8 cellular contexts compared by ENCODE assay signal in the genomic region with DNA sequence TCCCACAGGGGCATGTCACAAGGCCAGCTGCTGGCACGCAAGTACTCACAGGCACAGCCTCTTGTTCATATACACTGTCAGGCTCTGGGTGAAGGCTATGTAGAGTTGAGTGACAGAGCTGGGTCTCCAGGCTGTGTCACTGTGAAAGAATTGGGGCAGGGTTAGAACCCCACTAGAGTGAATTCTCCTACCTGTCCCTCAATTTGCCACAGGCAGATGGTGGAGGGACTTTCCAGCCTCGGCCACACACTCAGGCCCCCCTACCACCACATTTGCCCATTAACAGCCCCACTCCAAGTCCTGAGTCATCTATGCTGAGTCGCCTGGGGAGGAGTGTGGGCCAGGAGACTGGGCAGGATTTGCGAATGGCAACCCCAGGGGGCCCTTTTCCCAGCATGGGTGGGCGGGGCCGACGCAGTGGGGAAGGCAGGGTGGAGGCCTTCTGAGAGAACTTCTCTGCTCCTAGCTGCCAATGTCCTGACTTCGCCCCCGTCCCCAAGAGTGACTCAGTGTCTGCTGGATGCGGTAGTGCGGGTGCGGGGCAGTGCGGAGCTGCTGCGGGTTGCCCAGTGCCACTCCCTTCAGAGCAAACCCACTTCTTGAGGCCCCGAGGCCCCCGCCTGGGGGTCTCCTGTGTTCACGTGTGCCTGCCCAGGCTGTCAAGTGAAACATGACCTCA.
DNase-seq lines count a peak whose midpoint lies in the region; TF ChIP-seq lines count a peak whose summit lies in the region.

No MANE protein-coding gene starts in this region.

- H3K27ac ChIP-seq in substantia nigra (ENCODE audit: low read depth, low read length, poor library complexity, severe bottlenecking), result peak overlapping the region; percentile 76

- H3K27me3 ChIP-seq in iPS-15b (ENCODE audit: control insufficient read depth, insufficient read depth, low read length), result peaks cover 37% of the 10 kb centered on the region

- POLR2A ChIA-PET in HEK293T (lab: Yijun Ruan, JAX), result interaction anchor here (1.1 kb wide), 2 partner anchors 184 kb away, joined by 3 to 4 read pairs; partner anchors contain the start of gene UBE2D2

- no peaks in the 10 kb centered on the region for H3K9me3 ChIP-seq in iPS-15b (ENCODE audit: control insufficient read depth, insufficient read depth, low read length)

- CTCF ChIA-PET in HEK293T (lab: Yijun Ruan, JAX), result interaction anchor here (0.6 to 0.9 kb wide), 2 partner anchors 34 to 93 kb away, joined by 3 read pairs; no protein-coding TSS in a partner anchor

- peaks cover 18% of the 10 kb centered on the region for H3K4me1 ChIP-seq in iPS-15b (ENCODE audit: control insufficient read depth, insufficient read depth, low read length)

- H3K4me3 ChIP-seq in iPS-15b (ENCODE audit: low read depth, low read length), result peak overlapping the region; percentile 48

- peak; percentile 92 for DNase-seq in DMS 273 (lab: John Stamatoyannopoulos, UW; ENCODE audit: unreplicated experiment)
- peak; percentile 52 for DNase-seq in HEK293T (ENCODE audit: extremely low spot score)
- peak; percentile 18 for DNase-seq in activated naive CD4-positive, alpha-beta T cell treated with anti-CD3 and anti-CD28 coated beads, Interleukin-2, amount 50 U/mL, for 16 hours
- peak in 26 of 49 donors; percentile 19 to 84 (median 56) for DNase-seq in substantia nigra (lab: John Stamatoyannopoulos, UW)
- DNase-seq in OCI-M1 (lab: John Stamatoyannopoulos, UW), result no peak
- no peak for DNase-seq in effector CD8-positive, alpha-beta T cell (lab: John Stamatoyannopoulos, UW)
- no peak for DNase-seq in NCI-H1048 (lab: John Stamatoyannopoulos, UW)

- H3K9ac ChIP-seq in iPS-15b (ENCODE audit: low read depth, low read length), result no peak overlapping the region

- H3K36me3 ChIP-seq in iPS-15b (ENCODE audit: control insufficient read depth, insufficient read depth, low read length), result no peaks in the 10 kb centered on the region

TF ChIP-seq in HEK293T, 16 proteins besides CTCF, POLR2A, EP300 and RAD21:
- no peak for TF ChIP-seq SUZ12 (IDR thresholded peaks at IDR 0.05)
- TF ChIP-seq, protein P1, sequence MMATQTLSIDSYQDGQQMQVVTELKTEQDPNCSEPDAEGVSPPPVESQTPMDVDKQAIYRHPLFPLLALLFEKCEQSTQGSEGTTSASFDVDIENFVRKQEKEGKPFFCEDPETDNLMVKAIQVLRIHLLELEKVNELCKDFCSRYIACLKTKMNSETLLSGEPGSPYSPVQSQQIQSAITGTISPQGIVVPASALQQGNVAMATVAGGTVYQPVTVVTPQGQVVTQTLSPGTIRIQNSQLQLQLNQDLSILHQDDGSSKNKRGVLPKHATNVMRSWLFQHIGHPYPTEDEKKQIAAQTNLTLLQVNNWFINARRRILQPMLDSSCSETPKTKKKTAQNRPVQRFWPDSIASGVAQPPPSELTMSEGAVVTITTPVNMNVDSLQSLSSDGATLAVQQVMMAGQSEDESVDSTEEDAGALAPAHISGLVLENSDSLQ (IDR thresholded peaks at IDR 0.05), result peak; percentile 65

Comparison
In these comparisons a context has a peak if more than half of its experiments do, and no peak if none do; other contexts are left out.
1. DNase-seq: peak in DMS 273 (single experiment), HEK293T (single experiment), activated naive CD4-positive, alpha-beta T cell treated with anti-CD3 and anti-CD28 coated beads, Interleukin-2, amount 50 U/mL, for 16 hours (single experiment) and substantia nigra (26 of 49); none in OCI-M1 (single experiment), effector CD8-positive, alpha-beta T cell (single experiment) and NCI-H1048 (single experiment).